9 cellular contexts compared by ENCODE assay signal in the genomic region with DNA sequence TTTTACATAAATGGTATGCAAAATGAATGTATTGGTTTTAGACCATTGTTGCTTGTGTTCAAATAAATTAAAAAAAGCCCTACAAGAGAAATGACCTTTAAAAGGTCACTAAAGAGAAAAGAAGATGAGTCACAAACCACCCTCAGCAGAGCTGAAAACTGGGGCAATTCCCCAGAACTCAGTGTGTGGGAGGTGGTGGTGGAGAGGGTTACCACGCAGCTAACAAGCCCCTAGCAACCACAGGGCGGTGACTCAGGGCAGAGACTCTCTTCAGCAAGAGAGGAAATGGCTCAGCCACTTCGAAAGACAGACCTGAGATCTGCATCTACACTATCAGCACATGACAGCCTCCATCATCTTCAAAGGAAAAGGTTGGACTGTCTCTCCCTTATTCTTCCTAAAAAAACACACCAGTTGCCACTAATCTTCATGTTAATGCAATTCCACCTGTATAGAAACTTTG. TPM values are rescaled to one million over a fixed set of nuclear protein-coding genes. Genes with fewer than 3 reads are reported as not detected.
A peak's percentile ranks its signal among the peaks of the same experiment; 100 is the strongest.
DNase-seq lines count a peak whose midpoint lies in the region; ATAC-seq and TF ChIP-seq lines count a peak whose summit lies in the region.
"Had no signal": no experiment of that assay in that cellular context is flagged by ENCODE, and none has a peak within 500 bp of the region (broad histone marks: within the 10 kb centered on the region; RNA-seq: fewer than 3 reads in every experiment).

No MANE protein-coding gene starts in this region.

- intact Hi-C loops in MCF 10A (cut with micrococcal nuclease) (no loop called here), breast epithelium (cut with DNase I; ENCODE audit: low total_unique reads) (no loop called here), left colon (cut with DNase I, micrococcal nuclease) (no loop called here), vagina (cut with DNase I) (no loop called here)
- intact Hi-C loops in activated naive CD4-positive, alpha-beta T cell treated with anti-CD3 and anti-CD28 coated beads for 36 hours (cut with micrococcal nuclease): loop anchor here (1.0 to 5.0 kb wide), 7 partner anchors 30 to 849 kb away; a partner anchor contains a TSS

- ATAC-seq in HG03097 (IDR thresholded peaks at IDR 0.05; ENCODE audit: low FRiP score, unreplicated experiment) (peak; percentile 96), left colon (peak; percentile 44)

- H3K27ac Mint-ChIP-seq in MCF 10A (ENCODE audit: low read depth, unreplicated experiment): no peak overlapping the region
- H3K27ac Mint-ChIP-seq in activated naive CD4-positive, alpha-beta T cell treated with anti-CD3 and anti-CD28 coated beads for 36 hours: peak overlapping the region; percentile 93

- no peaks in the 10 kb centered on the region for H3K27me3 Mint-ChIP-seq in MCF 10A (ENCODE audit: insufficient read depth, unreplicated experiment)
- H3K27me3 Mint-ChIP-seq in activated naive CD4-positive, alpha-beta T cell treated with anti-CD3 and anti-CD28 coated beads for 36 hours (ENCODE audit: low read depth): no peaks in the 10 kb centered on the region

- H3K9me3 ChIP-seq in breast epithelium (no peaks in the 10 kb centered on the region), vagina (no peaks in the 10 kb centered on the region)

- no TSS peak for BruUV-seq in MCF 10A (replicated peaks; lab: Mats Ljungman, UMichigan)

- TF ChIP-seq CTCF in MCF 10A (IDR thresholded peaks at IDR 0.05; ENCODE audit: unreplicated experiment) (no peak), breast epithelium (IDR thresholded peaks at IDR 0.05) (no peak), vagina (IDR thresholded peaks at IDR 0.05) (no peak)

- no peak for TF ChIP-seq POLR2A in breast epithelium (IDR thresholded peaks at IDR 0.05)
- no peak for TF ChIP-seq POLR2A in vagina (IDR thresholded peaks at IDR 0.05)

- no peak overlapping the region for H3K4me3 Mint-ChIP-seq in MCF 10A (ENCODE audit: unreplicated experiment)
- H3K4me3 Mint-ChIP-seq in activated naive CD4-positive, alpha-beta T cell treated with anti-CD3 and anti-CD28 coated beads for 36 hours: peak overlapping the region; percentile 68

- H3K4me1 ChIP-seq in breast epithelium: no peaks in the 10 kb centered on the region
- H3K4me1 ChIP-seq in vagina: no peaks in the 10 kb centered on the region

- H3K4me3 ChIP-seq in breast epithelium: no peak overlapping the region
- no peak overlapping the region for H3K4me3 ChIP-seq in vagina

- H3K36me3 ChIP-seq in breast epithelium (no peaks in the 10 kb centered on the region), vagina (no peaks in the 10 kb centered on the region)

- in situ Hi-C loops in SK-MEL-5 (cut with HindIII; ENCODE audit: low pct_unique_long_range_greater_than_20kb, low sequenced_read_pairs): no loop called here

- H3K27me3 ChIP-seq in breast epithelium (peaks cover 0 to 4% of the 10 kb centered on the region in 2 donors), vagina (no peaks in the 10 kb centered on the region)

- CTCF ChIA-PET in MCF 10A (lab: Yijun Ruan, JAX): no interaction called here
- CTCF ChIA-PET in activated naive CD4-positive, alpha-beta T cell treated with anti-CD3 and anti-CD28 coated beads for 36 hours (lab: Charles Lee): interaction anchor here (1.0 to 2.9 kb wide), 5 partner anchors 27 to 37 kb away, joined by 3 to 13 read pairs (median 5); a partner anchor contains a TSS

- no peaks in the 10 kb centered on the region for H3K9me3 Mint-ChIP-seq in MCF 10A (ENCODE audit: unreplicated experiment)
- H3K9me3 Mint-ChIP-seq in activated naive CD4-positive, alpha-beta T cell treated with anti-CD3 and anti-CD28 coated beads for 36 hours: no peaks in the 10 kb centered on the region

- no peaks in the 10 kb centered on the region for H3K36me3 Mint-ChIP-seq in MCF 10A (ENCODE audit: insufficient read depth, unreplicated experiment)
- H3K36me3 Mint-ChIP-seq in activated naive CD4-positive, alpha-beta T cell treated with anti-CD3 and anti-CD28 coated beads for 36 hours (ENCODE audit: low read depth): no peaks in the 10 kb centered on the region

- POLR2A ChIA-PET in MCF 10A (lab: Yijun Ruan, JAX): interaction anchor here (0.7 kb wide), 1 partner anchor 103 kb away, joined by 3 read pairs; no protein-coding TSS in a partner anchor

- DNase-seq in MCF 10A (ENCODE audit: unreplicated experiment) (peak; percentile 79), breast epithelium (ENCODE audit: low spot score in 2 of 2) (no peak), SK-MEL-5 (ENCODE audit: low read depth, low spot score) (peak; percentile 66), left colon (no peak), vagina (ENCODE audit: extremely low spot score in 2 of 2) (no peak)
- DNase-seq in activated naive CD4-positive, alpha-beta T cell treated with anti-CD3 and anti-CD28 coated beads for 36 hours: peak; percentile 97
- DNase-seq in stimulated activated CD8-positive, alpha-beta memory T cell treated with anti-CD3 and anti-CD28 coated beads, Interleukin-7, amount 100 ng/mL, for 48 hours (ENCODE audit: extremely low read depth in 1 of 2, low read depth in 1 of 2): peak; percentile 77 to 99
- DNase-seq: left cardiac atrium had no signal

- H3K27ac ChIP-seq in breast epithelium (no peak overlapping the region), vagina (no peak overlapping the region)

- peaks cover 9% of the 10 kb centered on the region for H3K4me1 Mint-ChIP-seq in MCF 10A (ENCODE audit: insufficient read depth, unreplicated experiment)
- H3K4me1 Mint-ChIP-seq in activated naive CD4-positive, alpha-beta T cell treated with anti-CD3 and anti-CD28 coated beads for 36 hours (ENCODE audit: low read depth): peaks cover 62% of the 10 kb centered on the region

RNA-seq across cellular contexts. Expression of a gene that starts 29.4 kb away (rescaled TPM):
- total RNA-seq in MCF 10A (2022) (66.0 and 81.6 TPM in 2 replicates), breast epithelium (10 to 100 TPM; 15.8 to 26.5 (median 22.6) TPM), left colon (100 to 1,000 TPM; 117 to 129 TPM), vagina (26.8 TPM)
- 49.6 and 50.2 TPM in 2 replicates for total RNA-seq in SK-MEL-5 (2014; rRNA removed; shearing (Covaris generic))
- 32.2 and 43.1 TPM in 2 replicates for polyA plus RNA-seq in SK-MEL-5 (2015; cell fraction: cytosol; rRNA removed)
- polyA plus RNA-seq in SK-MEL-5 (2015; cell fraction: nucleus; rRNA removed): 11.6 and 14.0 TPM in 2 replicates
- total RNA-seq in activated naive CD4-positive, alpha-beta T cell treated with anti-CD3 and anti-CD28 coated beads for 36 hours: 10 to 100 TPM; 89.5 to 90.8 TPM

RNA-seq across cellular contexts. Expression of a gene that starts 45.5 kb away (rescaled TPM):
- total RNA-seq in MCF 10A (2022) (60.5 and 72.6 TPM in 2 replicates), breast epithelium (10 to 100 TPM; 31.7 to 70.1 (median 43.6) TPM), left colon (10 to 100 TPM; 28.6 to 32.8 TPM), vagina (29.0 TPM)
- total RNA-seq in SK-MEL-5 (2014; rRNA removed; shearing (Covaris generic)): 26.4 and 30.0 TPM in 2 replicates
- 27.1 and 37.3 TPM in 2 replicates for polyA plus RNA-seq in SK-MEL-5 (2015; cell fraction: cytosol; rRNA removed)
- polyA plus RNA-seq in SK-MEL-5 (2015; cell fraction: nucleus; rRNA removed): 291 and 304 TPM in 2 replicates
- 10 to 100 TPM; 44.4 to 44.7 TPM for total RNA-seq in activated naive CD4-positive, alpha-beta T cell treated with anti-CD3 and anti-CD28 coated beads for 36 hours

Comparison
In these comparisons a context has a peak if more than half of its experiments do, and no peak if none do; other contexts are left out.
1. DNase-seq: peak in MCF 10A (single experiment), SK-MEL-5 (single experiment), activated naive CD4-positive, alpha-beta T cell treated with anti-CD3 and anti-CD28 coated beads for 36 hours (single experiment) and stimulated activated CD8-positive, alpha-beta memory T cell treated with anti-CD3 and anti-CD28 coated beads, Interleukin-7, amount 100 ng/mL, for 48 hours (2 of 2); none in breast epithelium (0 of 2), left colon (0 of 2) and vagina (0 of 2).